8 cellular contexts compared by ENCODE assay signal in the genomic region with DNA sequence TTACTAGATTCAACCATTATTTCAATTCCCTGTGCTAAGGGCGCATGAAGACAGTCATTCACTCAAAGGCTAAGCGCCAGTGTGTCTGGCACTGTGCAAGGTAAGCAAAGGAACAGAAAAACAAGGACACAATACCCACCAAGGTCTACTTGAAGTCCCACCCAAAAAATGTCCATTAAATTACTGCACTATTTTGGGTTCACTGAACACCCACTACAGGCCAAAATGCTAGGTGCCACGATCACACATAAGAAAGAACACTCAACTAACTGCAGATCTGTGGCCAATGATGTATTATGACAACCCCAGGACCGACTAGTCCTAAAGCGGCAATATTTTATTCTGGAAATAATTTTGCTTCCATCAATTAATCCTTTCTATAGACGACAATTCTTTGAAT. TPM values are rescaled to one million over a fixed set of nuclear protein-coding genes. Genes with fewer than 3 reads are reported as not detected.
DNase-seq lines count a peak whose midpoint lies in the region; ATAC-seq and TF ChIP-seq lines count a peak whose summit lies in the region.

No MANE protein-coding gene starts in this region.

- no peaks in the 10 kb centered on the region for H3K9me3 Mint-ChIP-seq in endothelial cell (ENCODE audit: unreplicated experiment)

- peak overlapping the region; percentile 99 for H3K4me3 Mint-ChIP-seq in endothelial cell (ENCODE audit: unreplicated experiment)

- H3K36me3 Mint-ChIP-seq in endothelial cell (ENCODE audit: low read depth, unreplicated experiment): peaks cover 3% of the 10 kb centered on the region

- H3K27me3 ChIP-seq in OCI-LY3 (ENCODE audit: low read depth, low read length): no peaks in the 10 kb centered on the region
- no peaks in the 10 kb centered on the region for H3K27me3 ChIP-seq in ovary
- no peaks in the 10 kb centered on the region for H3K27me3 ChIP-seq in aorta (ENCODE audit: control insufficient read depth in 1 of 2, insufficient read depth in 2 of 2, low read length in 1 of 2)

- 37 to 49% (median 42%) methylated on average over 6 of the region's 6 CpGs for WGBS in ovary, 3 donors
- WGBS in aorta, 2 donors: 33 to 34% methylated on average over 6 of the region's 6 CpGs

- H4K20me1 ChIP-seq in OCI-LY3 (ENCODE audit: insufficient read depth, low read length): peaks cover 30% of the 10 kb centered on the region

- intact Hi-C loops in ovary (cut with DNase I) (loop anchor here in 1 of 4 donors (10.0 kb wide), 1 partner anchor 161 kb away; no protein-coding TSS in a partner anchor), aorta (cut with DNase I) (loop anchor here (10.0 kb wide), 3 partner anchors 151 to 189 kb away; no protein-coding TSS in a partner anchor)

- H2AFZ ChIP-seq in OCI-LY3 (ENCODE audit: low read depth, low read length): no peak overlapping the region

- no peak for ATAC-seq in HG03565 (IDR thresholded peaks at IDR 0.05; ENCODE audit: unreplicated experiment)
- no peak for ATAC-seq in HG03196 (IDR thresholded peaks at IDR 0.05; ENCODE audit: unreplicated experiment)
- no peak for ATAC-seq in aorta (ENCODE audit: low FRiP score)

- peaks cover 71% of the 10 kb centered on the region for H3K79me2 ChIP-seq in OCI-LY3 (ENCODE audit: low read length)

- peak overlapping the region; percentile 91 for H3K9ac ChIP-seq in OCI-LY3 (ENCODE audit: low read length)

- peaks cover 20% of the 10 kb centered on the region for H3K4me1 Mint-ChIP-seq in endothelial cell (ENCODE audit: unreplicated experiment)

- no peak overlapping the region for H3K27ac Mint-ChIP-seq in endothelial cell (ENCODE audit: unreplicated experiment)

- H3K4me3 ChIP-seq in GM12875 (ENCODE audit: low read depth, low read length) (peak overlapping the region; percentile 73), OCI-LY3 (ENCODE audit: low read length) (peak overlapping the region; percentile 86), ovary (peak overlapping the region; percentile 75), aorta (ENCODE audit: low read length in 2 of 2) (peak overlapping the region in 1 of 2 donors; percentile 32)

- H3K27ac ChIP-seq in OCI-LY3 (ENCODE audit: low read length) (peak overlapping the region; percentile 92), ovary (no peak overlapping the region), aorta (ENCODE audit: low read depth in 1 of 2, low read length in 2 of 2) (no peak overlapping the region)

- H3K4me1 ChIP-seq in OCI-LY3 (ENCODE audit: low read length): peaks cover 43% of the 10 kb centered on the region
- peaks cover 6% of the 10 kb centered on the region for H3K4me1 ChIP-seq in ovary (ENCODE audit: insufficient read depth)
- peaks cover 2 to 3% of the 10 kb centered on the region in 2 donors for H3K4me1 ChIP-seq in aorta (ENCODE audit: control insufficient read depth in 1 of 2, insufficient read depth in 2 of 2, low read length in 2 of 2)

- peak overlapping the region; percentile 95 for H3K4me2 ChIP-seq in OCI-LY3 (ENCODE audit: low read length)

- TF ChIP-seq EP300 in ovary (IDR thresholded peaks at IDR 0.05): no peak

- peaks cover 10% of the 10 kb centered on the region for H3K27me3 Mint-ChIP-seq in endothelial cell (ENCODE audit: unreplicated experiment)

- no peak for TF ChIP-seq POLR2A in ovary (IDR thresholded peaks at IDR 0.05)

- H3K36me3 ChIP-seq in OCI-LY3 (replicated peaks; ENCODE audit: low read depth, low read length) (peaks cover 10% of the 10 kb centered on the region), ovary (no peaks in the 10 kb centered on the region), aorta (ENCODE audit: control insufficient read depth in 1 of 2, insufficient read depth in 2 of 2, low read length in 1 of 2) (no peaks in the 10 kb centered on the region)

- DNase-seq in endothelial cell (ENCODE audit: low spot score) (no peak), ovary (no peak), AG20443 (ENCODE audit: low spot score) (no peak), aorta (no peak)

- TF ChIP-seq CTCF in GM12875 (IDR thresholded peaks at IDR 0.05; ENCODE audit: borderline replicate concordance, insufficient read depth, low read depth, low read length) (no peak), OCI-LY3 (IDR thresholded peaks at IDR 0.05; ENCODE audit: low read depth, low read length) (no peak), endothelial cell (IDR thresholded peaks at IDR 0.05; ENCODE audit: unreplicated experiment) (no peak), ovary (IDR thresholded peaks at IDR 0.05) (no peak)

- H3K9me3 ChIP-seq in OCI-LY3 (ENCODE audit: insufficient read depth, low read length) (no peaks in the 10 kb centered on the region), ovary (no peaks in the 10 kb centered on the region), aorta (ENCODE audit: control insufficient read depth, low read length) (no peaks in the 10 kb centered on the region)

RNA-seq across cellular contexts. Expression of a gene that starts 1.8 kb away (rescaled TPM):
- total RNA-seq in endothelial cell (ENCODE audit: unreplicated experiment) (31.7 TPM), ovary (10 to 100 TPM; 29.3 to 44.0 (median 38.4) TPM), aorta (10 to 100 TPM; 37.7 to 42.5 TPM)
- polyA plus RNA-seq in ovary (10 to 100 TPM; 16.1 to 40.7 TPM), aorta (10 to 100 TPM in 1 of 2 donors, 1 to 10 TPM in 1; 6.8 to 13.7 TPM)
